1 cellular context compared by ENCODE assay signal in genomic region chrX:100928660-100929613, GRCh38.
TF ChIP-seq lines count a peak whose summit lies in the region.

TSS of gene XKRX (minus strand) at chrX:100928917. CDS start at chrX:100928304, 613 bp downstream.

TF ChIP-seq in GM23338, 12 proteins besides CTCF, POLR2A, EP300 and RAD21:
- TF ChIP-seq ZNF462 (CRISPR knock-in tag; IDR thresholded peaks at IDR 0.05) (no peak), EZH2 (IDR thresholded peaks at IDR 0.05; ENCODE audit: low read depth, unreplicated experiment) (no peak), POLR2AphosphoS5 (IDR thresholded peaks at IDR 0.05; ENCODE audit: low read depth) (no peak), STAT1 (IDR thresholded peaks at IDR 0.05; ENCODE audit: unreplicated experiment) (no peak), ZNF331 (CRISPR knock-in tag; IDR thresholded peaks at IDR 0.05; ENCODE audit: low read depth) (no peak), EZH2phosphoT487 (IDR thresholded peaks at IDR 0.05; ENCODE audit: unreplicated experiment) (no peak), JUNB (IDR thresholded peaks at IDR 0.05; ENCODE audit: unreplicated experiment) (no peak)
